Comparison of ENCODE assay signal across 8 cellular contexts in genomic region chr14:24094839-24095195, GRCh38. TPM values are rescaled to one million over a fixed set of nuclear protein-coding genes. Genes with fewer than 3 reads are reported as not detected.
DNase-seq lines count a peak whose midpoint lies in the region; ATAC-seq and TF ChIP-seq lines count a peak whose summit lies in the region.

No MANE protein-coding gene starts in this region.

- H3K79me2 ChIP-seq in OCI-LY1 (ENCODE audit: insufficient read depth, low read length) = no peaks in the 10 kb centered on the region

- H3K9me3 Mint-ChIP-seq in naive B cell = no peaks in the 10 kb centered on the region

- H3K4me3 Mint-ChIP-seq in naive B cell = peak overlapping the region; percentile 96 to 100 (median 99)

- ATAC-seq in naive B cell (ENCODE audit: low read depth in 2 of 2) (no peak), GM21360 (IDR thresholded peaks at IDR 0.05; ENCODE audit: unreplicated experiment) (no peak), HG03521 (IDR thresholded peaks at IDR 0.05; ENCODE audit: unreplicated experiment) (no peak)

- peaks cover 19% of the 10 kb centered on the region for H3K4me1 ChIP-seq in OCI-LY1 (ENCODE audit: insufficient read depth, low read length, severe bottlenecking)

- H2AFZ ChIP-seq in OCI-LY1 (ENCODE audit: low read length) = 0 out of 2 replicates have a peak overlapping the region, but pooled peaks have one; percentile 10

- H3K27ac ChIP-seq in OCI-LY1 (ENCODE audit: low read depth, low read length, poor library complexity, severe bottlenecking) = peak overlapping the region; percentile 86
- peak overlapping the region; percentile 81 to 95 for H3K27ac ChIP-seq in coronary artery

- H3K9ac ChIP-seq in OCI-LY1 (ENCODE audit: low read length) = peak overlapping the region; percentile 92

- DNase-seq in GM12864 (ENCODE audit: low read depth) (no peak), coronary artery (ENCODE audit: low spot score) (no peak), naive B cell (no peak), HPDE6-E6E7 (ENCODE audit: extremely low spot score) (no peak), superior temporal gyrus (ENCODE audit: extremely low spot score) (no peak)

- peaks cover 7% of the 10 kb centered on the region; the same call in 1 of the 2 replicates for H3K36me3 ChIP-seq in OCI-LY1 (ENCODE audit: insufficient read depth, low read length)

- TF ChIP-seq CTCF in GM12864 (IDR thresholded peaks at IDR 0.05; ENCODE audit: low read depth, low read length, missing control alignments) (no peak), OCI-LY1 (IDR thresholded peaks at IDR 0.05; ENCODE audit: low read length) (no peak), coronary artery (IDR thresholded peaks at IDR 0.05) (no peak)

- peak overlapping the region; percentile 95 for H3K4me2 ChIP-seq in OCI-LY1 (ENCODE audit: low read length)

- H3K4me3 ChIP-seq in GM12864 (ENCODE audit: low read depth, low read length) = peak overlapping the region; percentile 96
- peak overlapping the region; percentile 77 for H3K4me3 ChIP-seq in OCI-LY1 (ENCODE audit: low read depth, low read length, poor library complexity, severe bottlenecking)
- peak overlapping the region; percentile 80 for H3K4me3 ChIP-seq in coronary artery

- no peaks in the 10 kb centered on the region for H3F3A ChIP-seq in OCI-LY1 (ENCODE audit: insufficient read depth, low read length)

- H4K20me1 ChIP-seq in OCI-LY1 (ENCODE audit: insufficient read depth, low read length) = no peaks in the 10 kb centered on the region

- peaks cover 0 to 14% of the 10 kb centered on the region in 2 donors for H3K36me3 Mint-ChIP-seq in naive B cell

- H3K9me3 ChIP-seq in OCI-LY1 (ENCODE audit: low read length) = no peaks in the 10 kb centered on the region

- no peaks in the 10 kb centered on the region for H3K9me2 ChIP-seq in OCI-LY1 (ENCODE audit: low read depth, low read length)

- no peaks in the 10 kb centered on the region for H3K27me3 Mint-ChIP-seq in naive B cell

- H3K4me1 Mint-ChIP-seq in naive B cell = peaks cover 33 to 55% (median 43%) of the 10 kb centered on the region in 3 donors

- H3K27me3 ChIP-seq in OCI-LY1 (ENCODE audit: insufficient read depth, low read length) = no peaks in the 10 kb centered on the region

- H3K27ac Mint-ChIP-seq in naive B cell = peak overlapping the region; percentile 88 to 98 (median 96)

RNA-seq across cellular contexts. Expression of gene PCK2, which starts 0.7 kb away (rescaled TPM):
- polyA plus RNA-seq in naive B cell (ENCODE audit: low read depth in 6 of 6) = 10 to 100 TPM; 26.5 to 48.0 (median 36.8) TPM

RNA-seq across cellular contexts. Expression of gene DCAF11, which starts 19.8 kb away (rescaled TPM):
- 100 to 1,000 TPM in 1 of 6 donors, 10 to 100 TPM in 5; 65.8 to 106 (median 78.5) TPM for polyA plus RNA-seq in naive B cell (ENCODE audit: low read depth in 6 of 6)

RNA-seq across cellular contexts. Expression of gene NRL, which starts 19.9 kb away (rescaled TPM):
- polyA plus RNA-seq in naive B cell (ENCODE audit: low read depth in 6 of 6) = 1 to 10 TPM; 2.3 to 8.9 (median 6.4) TPM

RNA-seq across cellular contexts. Expression of gene CPNE6, which starts 23.5 kb away (rescaled TPM):
- polyA plus RNA-seq in naive B cell (ENCODE audit: low read depth in 6 of 6) = 1 to 10 TPM in 1 of 6 donors, not detected in 5; 1.1 TPM

RNA-seq across cellular contexts. Expression of gene FITM1, which starts 35.6 kb away (rescaled TPM):
- polyA plus RNA-seq in naive B cell (ENCODE audit: low read depth in 6 of 6) = 1 to 10 TPM in 1 of 6 donors, under 1 TPM in 4, not detected in 1; 0.29 to 1.4 (median 0.53) TPM
